ENCODE assay signal across 3 cellular contexts in the genomic region with DNA sequence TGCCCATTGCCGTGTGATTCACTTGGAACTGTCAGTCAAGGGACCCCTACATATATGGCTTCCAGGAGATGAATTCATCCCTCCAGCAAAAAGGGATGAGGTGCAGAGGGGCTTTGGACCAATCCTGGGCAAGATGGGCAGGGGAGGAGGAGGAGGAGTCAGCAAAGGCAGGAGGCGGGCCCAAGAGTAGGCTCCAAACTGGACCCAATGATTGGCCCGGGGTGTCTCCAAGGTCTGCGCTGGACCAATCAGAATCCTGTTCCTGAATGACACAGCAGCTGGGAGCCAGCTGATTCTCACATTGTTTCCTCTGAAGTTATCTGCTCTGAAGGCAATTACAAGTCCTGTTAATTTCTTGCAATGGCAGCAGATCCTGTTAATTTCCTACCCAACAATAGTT. TPM values are rescaled to one million over a fixed set of nuclear protein-coding genes. Genes with fewer than 3 reads are reported as not detected.
"Had no signal": no experiment of that assay in that cellular context is flagged by ENCODE, and none has a peak within 500 bp of the region (broad histone marks: within the 10 kb centered on the region; RNA-seq: fewer than 3 reads in every experiment).

No MANE protein-coding gene starts in this region.

RNA-seq across cellular contexts. Expression of a gene that starts 19.2 kb away (rescaled TPM):
- total RNA-seq: GM23248, HT-29, IMR-90 had no signal
- polyA plus RNA-seq: GM23248 had no signal

RNA-seq across cellular contexts. Expression of a gene that starts 28.7 kb away (rescaled TPM):
- total RNA-seq: GM23248, HT-29, IMR-90 had no signal

RNA-seq across cellular contexts. Expression of a gene that starts 52.3 kb away (rescaled TPM):
- total RNA-seq: GM23248, HT-29, IMR-90 had no signal
- polyA plus RNA-seq: GM23248 had no signal
